ENCODE assay signal across 8 cellular contexts in genomic region chrX:12814434-12814833, GRCh38. TPM values are rescaled to one million over a fixed set of nuclear protein-coding genes. Genes with fewer than 3 reads are reported as not detected.
DNase-seq lines count a peak whose midpoint lies in the region; ATAC-seq and TF ChIP-seq lines count a peak whose summit lies in the region.

No MANE protein-coding gene starts in this region.

- intact Hi-C loops in sigmoid colon (cut with DNase I) = loop anchor here (1.0 kb wide), 1 partner anchor 79 kb away; no protein-coding TSS in a partner anchor

- DNase-seq in A172 (ENCODE audit: low spot score) (peak; percentile 53), Daoy (ENCODE audit: low read depth) (peak; percentile 9), RWPE1 (ENCODE audit: low spot score) (peak; percentile 13), medulla oblongata (ENCODE audit: extremely low spot score) (peak; percentile 76), sigmoid colon (no peak), NCI-H187 treated with DMSO at 0.1 percent for 48 hours (lab: John Stamatoyannopoulos, UW) (no peak)
- DNase-seq in central memory CD4-positive, alpha-beta T cell = peak; percentile 12

- H3K27ac ChIP-seq in RWPE1 (no peak overlapping the region), sigmoid colon (no peak overlapping the region)

- no peak overlapping the region for H3K4me3 ChIP-seq in sigmoid colon

- TF ChIP-seq POLR2A in sigmoid colon (IDR thresholded peaks at IDR 0.05) = no peak

- CTCF ChIA-PET in RWPE1 (lab: Yijun Ruan, JAX) = no interaction called here

- no peak for TF ChIP-seq EP300 in sigmoid colon (IDR thresholded peaks at IDR 0.05)

- H3K9me3 ChIP-seq in sigmoid colon = no peaks in the 10 kb centered on the region

- no peaks in the 10 kb centered on the region for H3K27me3 ChIP-seq in sigmoid colon

- WGBS in sigmoid colon, 2 donors = 15 to 20% methylated on average over 4 of the region's 4 CpGs

- TF ChIP-seq CTCF in RWPE1 (conservative IDR thresholded peaks at IDR 0.05; ENCODE audit: low read depth) (peak; percentile 24; the same call in 1 of the 2 replicates), sigmoid colon (IDR thresholded peaks at IDR 0.05) (peak in 2 of 4 experiments; percentile 31 to 38)

- peaks cover 0 to 23% (median 2%) of the 10 kb centered on the region in 4 donors for H3K36me3 ChIP-seq in sigmoid colon

- H3K4me1 ChIP-seq in sigmoid colon = no peaks in the 10 kb centered on the region

- ATAC-seq in HG03066 (IDR thresholded peaks at IDR 0.05; ENCODE audit: low read depth, unreplicated experiment) = peak; percentile 52

- POLR2A ChIA-PET in RWPE1 (lab: Yijun Ruan, JAX; ENCODE audit: low non-redundant PET) = no interaction called here

RNA-seq across cellular contexts. Expression of gene PRPS2, which starts 23.2 kb away (rescaled TPM):
- 60.9 and 80.7 TPM in 2 replicates for total RNA-seq in A172 (2014; rRNA removed; shearing (Covaris generic))
- 38.6 and 45.5 TPM in 2 replicates for total RNA-seq in Daoy (2014; rRNA removed; shearing (Covaris generic))
- total RNA-seq in sigmoid colon = 10 to 100 TPM; 53.7 to 99.9 (median 66.9) TPM
- polyA plus RNA-seq in sigmoid colon = 10 to 100 TPM; 21.6 to 40.5 (median 32.1) TPM

RNA-seq across cellular contexts. Expression of gene TLR7, which starts 52.4 kb away (rescaled TPM):
- total RNA-seq in A172 (2014; rRNA removed; shearing (Covaris generic)) = not detected in 2 replicates
- 0.06 TPM in 1 of 2 replicates, not detected in the other for total RNA-seq in Daoy (2014; rRNA removed; shearing (Covaris generic))
- total RNA-seq in sigmoid colon = under 1 TPM; 0.28 to 0.71 (median 0.52) TPM
- polyA plus RNA-seq in sigmoid colon = 1 to 10 TPM in 2 of 3 donors, under 1 TPM in 1; under 0.01 to 2.3 (median 1.4) TPM

Comparison
In these comparisons a context has a peak if more than half of its experiments do, and no peak if none do; other contexts are left out.
1. DNase-seq: peak in A172 (single experiment), Daoy (single experiment), RWPE1 (single experiment), central memory CD4-positive, alpha-beta T cell (single experiment) and medulla oblongata (single experiment); none in sigmoid colon (single experiment) and NCI-H187 treated with DMSO at 0.1 percent for 48 hours (single experiment).